ENCODE assay signal across 1 cellular context in genomic region chr19:2345076-2345475, GRCh38.
A peak's percentile ranks its signal among the peaks of the same experiment; 100 is the strongest.
TF ChIP-seq lines count a peak whose summit lies in the region.

No MANE protein-coding gene starts in this region.

TF ChIP-seq in K562, 482 proteins besides CTCF, POLR2A, EP300 and RAD21:
- TF ChIP-seq POLR2G (IDR thresholded peaks at IDR 0.05; ENCODE audit: low read depth, low read length) (0 out of 2 replicates have a peak, but pooled peaks have one; percentile 1), FOXM1 (IDR thresholded peaks at IDR 0.05; ENCODE audit: low read depth) (no peak), FOXM1 (CRISPR knock-in tag; IDR thresholded peaks at IDR 0.05; ENCODE audit: low read depth) (no peak)
